8 cellular contexts compared by ENCODE assay signal in genomic region chr21:43106965-43107793, GRCh38. TPM values are rescaled to one million over a fixed set of nuclear protein-coding genes. Genes with fewer than 3 reads are reported as not detected.
DNase-seq lines count a peak whose midpoint lies in the region; ATAC-seq and TF ChIP-seq lines count a peak whose summit lies in the region.
"Not testable (repeated sequence)": the region's sequence is repeated elsewhere in the genome, so short reads cannot be mapped to it uniquely, and the experiment has no call there.

A gene with protein sequence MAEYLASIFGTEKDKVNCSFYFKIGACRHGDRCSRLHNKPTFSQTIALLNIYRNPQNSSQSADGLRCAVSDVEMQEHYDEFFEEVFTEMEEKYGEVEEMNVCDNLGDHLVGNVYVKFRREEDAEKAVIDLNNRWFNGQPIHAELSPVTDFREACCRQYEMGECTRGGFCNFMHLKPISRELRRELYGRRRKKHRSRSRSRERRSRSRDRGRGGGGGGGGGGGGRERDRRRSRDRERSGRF (minus strand): TSS chr21:43107570. CDS start chr21:43107494, 76 bp downstream.

- not testable (repeated sequence) for H3K9me3 ChIP-seq in effector memory CD4-positive, alpha-beta T cell (ENCODE audit: control insufficient read depth, low read length); sigmoid colon

- intact Hi-C loops in left colon (cut with DNase I, micrococcal nuclease); sigmoid colon (cut with DNase I): not testable (repeated sequence)

- ATAC-seq in HG02763 (IDR thresholded peaks at IDR 0.05; ENCODE audit: unreplicated experiment) (peak; percentile 77), left colon (peak; percentile 98)

- H3K27me3 ChIP-seq in effector memory CD4-positive, alpha-beta T cell (replicated peaks; ENCODE audit: control insufficient read depth, insufficient read depth, low read length, poor library complexity, severe bottlenecking); sigmoid colon: not testable (repeated sequence)

- DNase-seq in LoVo (ENCODE audit: low spot score) = peak; percentile 3
- DNase-seq in activated CD8-positive, alpha-beta memory T cell treated with anti-CD3 and anti-CD28 coated beads, Interleukin-2, amount 50 U/mL, for 48 hours = peak; percentile 81
- DNase-seq in effector memory CD4-positive, alpha-beta T cell = peak; percentile 50 to 73 (median 61)
- DNase-seq in left colon = not testable (repeated sequence)
- DNase-seq in sigmoid colon = peak; percentile 75

- H3K27ac ChIP-seq in effector memory CD4-positive, alpha-beta T cell (ENCODE audit: insufficient read depth, low read length, poor library complexity, severe bottlenecking) = peak within 1 kb of the TSS; percentile 60
- H3K27ac ChIP-seq in sigmoid colon (peak within 1 kb of the TSS in 3 of 4 donors; percentile 55 to 88 (median 82)), urinary bladder (ENCODE audit: low read depth) (peak within 1 kb of the TSS; percentile 23)

- not testable (repeated sequence) for H3K36me3 ChIP-seq in effector memory CD4-positive, alpha-beta T cell (ENCODE audit: control insufficient read depth, insufficient read depth, low read length); sigmoid colon; urinary bladder (ENCODE audit: insufficient read depth)

- not testable (repeated sequence) for TF ChIP-seq CTCF in sigmoid colon (IDR thresholded peaks at IDR 0.05)

- TF ChIP-seq EP300 in sigmoid colon (IDR thresholded peaks at IDR 0.05) = not testable (repeated sequence)

- 0 to 1% methylated on average over 59 to 66 of the region's 107 CpGs for WGBS in sigmoid colon, 2 donors
- 1% methylated on average over 23 of the region's 107 CpGs for WGBS in urinary bladder

- peak; percentile 18 for TF ChIP-seq POLR2A in GM18526 (IDR thresholded peaks at IDR 0.05; ENCODE audit: extremely low read depth, insufficient read length)
- not testable (repeated sequence) for TF ChIP-seq POLR2A in sigmoid colon (IDR thresholded peaks at IDR 0.05)

- H3K4me3 ChIP-seq in effector memory CD4-positive, alpha-beta T cell (ENCODE audit: insufficient read depth, low read depth, low read length, poor library complexity, severe bottlenecking) = not testable (repeated sequence)
- H3K4me3 ChIP-seq in sigmoid colon (peak within 1 kb of the TSS in 3 of 4 donors; percentile 34 to 65 (median 58)), urinary bladder (ENCODE audit: low read depth, low read length) (peak within 1 kb of the TSS; percentile 33)

- H3K4me1 ChIP-seq in effector memory CD4-positive, alpha-beta T cell (ENCODE audit: control insufficient read depth, insufficient read depth, low read length, poor library complexity, severe bottlenecking); sigmoid colon; urinary bladder (ENCODE audit: insufficient read depth): not testable (repeated sequence)

RNA-seq across cellular contexts. Expression of the gene that starts here (rescaled TPM):
- 1 to 10 TPM; 6.5 to 7.2 TPM for total RNA-seq in left colon
- total RNA-seq in sigmoid colon = 10 to 100 TPM; 42.3 to 51.0 (median 46.1) TPM
- polyA plus RNA-seq in sigmoid colon = 100 to 1,000 TPM in 1 of 3 donors, 10 to 100 TPM in 2; 37.2 to 104 (median 41.4) TPM
- total RNA-seq in urinary bladder = 46.9 TPM
- 48.2 TPM for polyA plus RNA-seq in urinary bladder

Comparison
In these comparisons a context has a peak if more than half of its experiments do, and no peak if none do; other contexts are left out.
1. H3K27ac ChIP-seq: peak in every context shown above with its lines; median percentile 82 in sigmoid colon; 60 in effector memory CD4-positive, alpha-beta T cell; 23 in urinary bladder.